In the genomic region with DNA sequence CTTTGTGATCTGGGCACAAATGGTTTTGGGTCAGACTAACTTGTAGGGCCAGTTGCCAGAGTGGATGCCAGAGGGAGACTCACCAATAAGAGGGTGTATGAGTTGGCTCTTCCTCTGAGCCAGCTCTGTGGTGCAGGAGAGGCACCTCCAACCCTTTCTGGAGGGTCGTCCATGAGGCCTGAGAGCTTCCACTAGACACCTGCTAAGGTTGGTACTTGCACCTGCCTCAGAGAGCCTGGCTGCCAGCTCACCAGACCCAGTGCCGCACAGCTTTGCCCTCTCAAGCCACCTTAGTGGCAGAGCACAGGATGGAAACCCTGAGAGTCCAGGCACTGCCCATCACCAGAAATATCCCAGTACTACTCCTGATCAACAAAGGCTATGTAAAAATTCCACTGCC, we compare ENCODE assay signal across 24 cellular contexts.
"Had no signal": no experiment of that assay in that cellular context is flagged by ENCODE, and none has a peak within 500 bp of the region (broad histone marks: within the 10 kb centered on the region; RNA-seq: fewer than 3 reads in every experiment).

No MANE protein-coding gene starts in this region.

- H3K36me3 ChIP-seq: left ventricle myocardium inferior, pancreas, prostate gland, suprapubic skin, thoracic aorta, tibial artery, vagina had no signal

- H3K27ac ChIP-seq: left ventricle myocardium inferior, pancreas, prostate gland, skin epidermis, suprapubic skin, thoracic aorta, tibial artery, vagina had no signal

- FAIRE-seq: islet of Langerhans, pancreas had no signal

- H3K4me1 ChIP-seq: left ventricle myocardium inferior, pancreas, prostate gland, suprapubic skin, tibial artery, vagina had no signal

- H3K4me3 ChIP-seq: left ventricle myocardium inferior, lung, pancreas, prostate gland, skin epidermis, suprapubic skin, thoracic aorta, tibial artery, vagina had no signal

- ATAC-seq: naive thymus-derived CD8-positive, alpha-beta T cell; pancreas; right cardiac atrium; sciatic nerve; stimulated activated effector memory CD8-positive, alpha-beta T cell treated with anti-CD3 and anti-CD28 coated beads, Interleukin-12 subunit alpha, Interleukin-12 subunit beta, amount 100 ng/mL, for 72 hours had no signal

- H3K27me3 ChIP-seq: pancreas, suprapubic skin, tibial artery, vagina had no signal

- DNase-seq: hypothalamus; immature natural killer cell; left ventricle myocardium inferior; naive thymus-derived CD8-positive, alpha-beta T cell; nucleus accumbens; retina; right cardiac atrium; stimulated activated CD4-positive, alpha-beta T cell treated with anti-CD3 and anti-CD28 coated beads, Interleukin-12 subunit alpha, Interleukin-12 subunit beta, amount 100 ng/mL, for 4 hours; stimulated activated CD4-positive, alpha-beta T cell treated with anti-CD3 and anti-CD28 coated beads, Interleukin-15, amount 100 ng/mL, for 24 hours; stimulated activated CD4-positive, alpha-beta T cell treated with anti-CD3 and anti-CD28 coated beads, Interleukin-2, amount 100 ng/mL, for 24 hours; stimulated activated CD4-positive, alpha-beta T cell treated with anti-CD3 and anti-CD28 coated beads, Interleukin-4, amount 100 ng/mL, for 24 hours; stimulated activated naive CD4-positive, alpha-beta T cell; tibial artery; trophoblast cell had no signal

- H3K9me3 ChIP-seq: pancreas, prostate gland, suprapubic skin, thoracic aorta, tibial artery, vagina had no signal
